Comparison of ENCODE assay signal across 13 cellular contexts in the genomic region with DNA sequence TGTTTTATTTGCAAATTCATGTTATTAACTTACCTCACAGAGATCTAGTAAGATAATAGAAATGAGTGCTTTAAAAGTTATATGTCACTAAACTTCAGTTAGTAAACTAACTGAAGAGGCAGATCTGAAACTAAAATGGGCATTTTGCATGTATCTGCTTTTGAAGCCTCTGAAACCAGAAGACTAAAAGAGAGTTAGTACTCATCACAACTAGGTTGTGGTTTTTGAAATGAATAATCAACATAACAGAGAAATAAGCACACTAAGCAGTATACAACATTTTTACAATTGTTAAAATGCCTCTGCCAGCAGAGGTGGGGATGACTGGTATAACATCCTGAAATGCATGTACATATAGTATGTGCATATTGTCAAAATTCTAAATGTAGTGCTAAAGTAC.
DNase-seq lines count a peak whose midpoint lies in the region; ATAC-seq and TF ChIP-seq lines count a peak whose summit lies in the region.
"Had no signal": no experiment of that assay in that cellular context is flagged by ENCODE, and none has a peak within 500 bp of the region (broad histone marks: within the 10 kb centered on the region; RNA-seq: fewer than 3 reads in every experiment).

No MANE protein-coding gene starts in this region.

- no peak overlapping the region for H3K4me2 ChIP-seq in H9 (ENCODE audit: insufficient read depth, insufficient read length, low read length)
- H3K4me2 ChIP-seq: PC-9 had no signal

- H2BK12ac ChIP-seq in H9 (ENCODE audit: insufficient read length, low read depth, low read length): no peak overlapping the region

- no peaks in the 10 kb centered on the region for H3K27me3 Mint-ChIP-seq in H9 (ENCODE audit: low read depth)
- H3K27me3 Mint-ChIP-seq: activated naive CD8-positive, alpha-beta T cell treated with anti-CD3 and anti-CD28 coated beads for 36 hours; natural killer cell treated with Interleukin-12 subunit alpha and Interleukin-12 subunit beta and Interleukin-15 and Interleukin-18, amount 100 ng/mL, for 72 hours had no signal

- no peak overlapping the region for H2BK15ac ChIP-seq in H9 (ENCODE audit: low read depth, low read length)

- no peaks in the 10 kb centered on the region for H3K4me1 Mint-ChIP-seq in H9
- H3K4me1 Mint-ChIP-seq: activated naive CD8-positive, alpha-beta T cell treated with anti-CD3 and anti-CD28 coated beads for 36 hours had no signal

- no peak overlapping the region for H3K18ac ChIP-seq in H9 (ENCODE audit: insufficient read length, low read depth, low read length)

- H2AK5ac ChIP-seq in H9 (ENCODE audit: insufficient read length, low read length): no peak overlapping the region

- H3K14ac ChIP-seq in H9 (ENCODE audit: insufficient read depth, low read length): no peak overlapping the region

- H3K56ac ChIP-seq in H9 (ENCODE audit: insufficient read length, low read depth, low read length): no peak overlapping the region

- no peak overlapping the region for H4K8ac ChIP-seq in H9 (replicated peaks; ENCODE audit: insufficient read length, low read depth, low read length)

- H2BK120ac ChIP-seq in H9 (ENCODE audit: low read depth, low read length, poor library complexity, severe bottlenecking): no peak overlapping the region

- H3K9me3 Mint-ChIP-seq in H9: no peaks in the 10 kb centered on the region

- H3K23ac ChIP-seq in H9 (ENCODE audit: insufficient read length, low read depth, low read length): no peak overlapping the region

- no peaks in the 10 kb centered on the region for H4K20me1 ChIP-seq in H9 (ENCODE audit: control insufficient read depth, insufficient read depth, insufficient read length)

- no peak overlapping the region for H3K27ac Mint-ChIP-seq in H9
- H3K27ac Mint-ChIP-seq: activated naive CD8-positive, alpha-beta T cell treated with anti-CD3 and anti-CD28 coated beads for 36 hours; natural killer cell treated with Interleukin-12 subunit alpha and Interleukin-12 subunit beta and Interleukin-15 and Interleukin-18, amount 100 ng/mL, for 72 hours had no signal

- H3T11ph ChIP-seq in H9 (ENCODE audit: low read length): no peak overlapping the region

- H3K9ac ChIP-seq in H9 (ENCODE audit: extremely low read depth, insufficient read length, low read length): no peak overlapping the region

- H3K79me1 ChIP-seq in H9 (ENCODE audit: insufficient read depth, low read depth, low read length, poor library complexity, severe bottlenecking): no peaks in the 10 kb centered on the region

- no peak overlapping the region for H3K4ac ChIP-seq in H9 (ENCODE audit: low read depth, low read length)

- no peak overlapping the region for H2BK5ac ChIP-seq in H9 (ENCODE audit: insufficient read length, low read length)

- no peak for TF ChIP-seq CTCF in H9 (conservative IDR thresholded peaks at IDR 0.05)

- no peaks in the 10 kb centered on the region for H3K4me1 ChIP-seq in H9 (ENCODE audit: insufficient read depth, low read length)
- H3K4me1 ChIP-seq: Caco-2 had no signal

- no peak overlapping the region for H3K27ac ChIP-seq in H9 (ENCODE audit: insufficient read length, low read depth, low read length)
- H3K27ac ChIP-seq: PC-9 had no signal

- no peaks in the 10 kb centered on the region for H3K79me2 ChIP-seq in H9 (ENCODE audit: insufficient read depth, low read length)

- no peaks in the 10 kb centered on the region for H3K36me3 Mint-ChIP-seq in H9 (ENCODE audit: insufficient read depth in 1 of 3, low read depth in 3 of 3)
- H3K36me3 Mint-ChIP-seq: activated naive CD8-positive, alpha-beta T cell treated with anti-CD3 and anti-CD28 coated beads for 36 hours had no signal

- no peaks in the 10 kb centered on the region for H3K9me3 ChIP-seq in H9 (ENCODE audit: control insufficient read depth, low read depth, low read length)
- H3K9me3 ChIP-seq: Caco-2 had no signal

- H3K23me2 ChIP-seq in H9 (ENCODE audit: insufficient read length, low read depth, low read length, poor library complexity, severe bottlenecking): no peaks in the 10 kb centered on the region

- DNase-seq in NCI-H1694 (lab: John Stamatoyannopoulos, UW) (no peak), NCI-H510A (lab: John Stamatoyannopoulos, UW) (no peak), H9 (no peak), NOMO-1 treated with DMSO at 0.1 percent for 48 hours (lab: John Stamatoyannopoulos, UW; ENCODE audit: unreplicated experiment) (no peak)
- DNase-seq: activated naive CD8-positive, alpha-beta T cell treated with anti-CD3 and anti-CD28 coated beads for 36 hours; Caco-2; kidney; NCI-H2081; PC-9 had no signal

- H2BK20ac ChIP-seq in H9 (ENCODE audit: low read depth, low read length, poor library complexity, severe bottlenecking): no peak overlapping the region

- no peak overlapping the region for H4K5ac ChIP-seq in H9 (ENCODE audit: insufficient read length, low read depth, low read length)

- no peak overlapping the region for H2AFZ ChIP-seq in H9 (ENCODE audit: low read length)
- H2AFZ ChIP-seq: PC-9 had no signal

- no peak overlapping the region for H3K4me3 Mint-ChIP-seq in H9
- H3K4me3 Mint-ChIP-seq: activated naive CD8-positive, alpha-beta T cell treated with anti-CD3 and anti-CD28 coated beads for 36 hours; natural killer cell treated with Interleukin-12 subunit alpha and Interleukin-12 subunit beta and Interleukin-15 and Interleukin-18, amount 100 ng/mL, for 72 hours had no signal

- no peaks in the 10 kb centered on the region for H3K27me3 ChIP-seq in H9 (ENCODE audit: insufficient read depth, low read length)

- no peak overlapping the region for H4K91ac ChIP-seq in H9 (ENCODE audit: insufficient read length, low read depth, low read length)

- peak; percentile 99 for ATAC-seq in GM19025 (IDR thresholded peaks at IDR 0.05; ENCODE audit: low read depth, unreplicated experiment)
- peak; percentile 99 for ATAC-seq in GM21723 (IDR thresholded peaks at IDR 0.05; ENCODE audit: unreplicated experiment)
- peak; percentile 98 for ATAC-seq in HG03103 (IDR thresholded peaks at IDR 0.05; ENCODE audit: low read depth, unreplicated experiment)
- ATAC-seq: natural killer cell treated with Interleukin-12 subunit alpha and Interleukin-12 subunit beta and Interleukin-15 and Interleukin-18, amount 100 ng/mL, for 72 hours had no signal
